14 cellular contexts compared by ENCODE assay signal in the genomic region with DNA sequence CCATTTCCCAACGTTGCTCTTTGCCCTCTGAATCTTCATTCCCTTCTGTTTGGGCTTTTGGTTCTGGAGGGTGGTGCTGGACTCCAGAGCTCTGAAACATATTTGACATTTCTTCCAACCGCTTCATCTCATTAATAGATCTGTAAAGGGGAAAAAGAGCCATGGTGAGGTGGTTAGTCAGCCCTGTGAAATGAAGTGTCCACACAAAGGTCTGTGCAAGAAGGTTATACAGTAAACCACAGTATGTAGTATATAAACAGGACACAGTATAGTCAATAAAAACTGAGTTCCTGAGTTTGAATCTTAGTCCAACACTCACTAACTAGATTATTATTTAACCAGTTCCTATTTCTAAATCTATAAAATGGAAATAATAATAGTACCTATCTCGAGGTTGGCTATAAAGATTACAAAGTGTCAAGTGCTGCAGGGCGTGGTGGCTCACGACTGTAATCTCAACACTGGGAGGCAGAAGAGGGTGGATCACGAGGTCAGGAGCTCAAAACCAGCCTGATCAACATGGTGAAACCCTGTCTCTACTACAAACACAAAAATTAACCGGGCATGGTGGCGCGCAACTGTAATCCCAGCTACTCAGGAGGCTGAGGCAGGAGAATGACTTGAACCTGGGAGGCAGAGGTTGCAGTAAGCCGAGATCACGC. TPM values are rescaled to one million over a fixed set of nuclear protein-coding genes. Genes with fewer than 3 reads are reported as not detected.
A peak's percentile ranks its signal among the peaks of the same experiment; 100 is the strongest.
DNase-seq lines count a peak whose midpoint lies in the region; ATAC-seq, FAIRE-seq and TF ChIP-seq lines count a peak whose summit lies in the region.
"Had no signal": no experiment of that assay in that cellular context is flagged by ENCODE, and none has a peak within 500 bp of the region (broad histone marks: within the 10 kb centered on the region; RNA-seq: fewer than 3 reads in every experiment).

No MANE protein-coding gene starts in this region.

- H3K4me3 ChIP-seq in SJSA1 (no peak overlapping the region), fibroblast of villous mesenchyme (ENCODE audit: low read depth, low read length) (no peak overlapping the region)

- H3K4me1 ChIP-seq in SJSA1 (replicated peaks) = peaks cover 14% of the 10 kb centered on the region
- H3K4me1 ChIP-seq: BE2C had no signal

- ATAC-seq in activated T-cell treated with anti-CD3 and anti-CD28 coated beads, Interleukin-2, amount 50 U/mL, for 72 hours (replicated peaks in 1 of 2) = no peak
- no peak for ATAC-seq in stimulated activated effector memory CD8-positive, alpha-beta T cell treated with anti-CD3 and anti-CD28 coated beads, Interleukin-12 subunit alpha, Interleukin-12 subunit beta, amount 100 ng/mL, for 72 hours
- no peak for ATAC-seq in HG03520 (IDR thresholded peaks at IDR 0.05; ENCODE audit: unreplicated experiment)
- ATAC-seq: Right ventricle myocardium inferior had no signal

- no peak overlapping the region for H3K4me3 Mint-ChIP-seq in activated T-cell treated with anti-CD3 and anti-CD28 coated beads, Interleukin-2, amount 50 U/mL, for 72 hours
- H3K4me3 Mint-ChIP-seq in stimulated activated effector memory CD8-positive, alpha-beta T cell treated with anti-CD3 and anti-CD28 coated beads, Interleukin-12 subunit alpha, Interleukin-12 subunit beta, amount 100 ng/mL, for 72 hours = no peak overlapping the region

- no peaks in the 10 kb centered on the region for H3K9me3 Mint-ChIP-seq in activated T-cell treated with anti-CD3 and anti-CD28 coated beads, Interleukin-2, amount 50 U/mL, for 72 hours
- no peaks in the 10 kb centered on the region for H3K9me3 Mint-ChIP-seq in stimulated activated effector memory CD8-positive, alpha-beta T cell treated with anti-CD3 and anti-CD28 coated beads, Interleukin-12 subunit alpha, Interleukin-12 subunit beta, amount 100 ng/mL, for 72 hours

- no peaks in the 10 kb centered on the region for H3K27me3 Mint-ChIP-seq in activated T-cell treated with anti-CD3 and anti-CD28 coated beads, Interleukin-2, amount 50 U/mL, for 72 hours (ENCODE audit: low read depth)

- H3K4me1 Mint-ChIP-seq in activated T-cell treated with anti-CD3 and anti-CD28 coated beads, Interleukin-2, amount 50 U/mL, for 72 hours (ENCODE audit: low read depth) = peaks cover 37% of the 10 kb centered on the region
- peaks cover 39% of the 10 kb centered on the region for H3K4me1 Mint-ChIP-seq in stimulated activated effector memory CD8-positive, alpha-beta T cell treated with anti-CD3 and anti-CD28 coated beads, Interleukin-12 subunit alpha, Interleukin-12 subunit beta, amount 100 ng/mL, for 72 hours

- DNase-seq in activated T-cell treated with anti-CD3 and anti-CD28 coated beads, Interleukin-2, amount 50 U/mL, for 72 hours = no peak
- DNase-seq in activated T-cell treated with anti-CD3 and anti-CD28 coated beads, Interleukin-2, amount 50 U/mL, for 1 hour = no peak
- peak in 1 of 2 experiments; percentile 28 for DNase-seq in SJSA1 (ENCODE audit: low read depth in 1 of 2, low spot score in 2 of 2)
- DNase-seq in fibroblast of villous mesenchyme (ENCODE audit: low read depth) = peak; percentile 84
- DNase-seq in stimulated activated effector memory CD8-positive, alpha-beta T cell treated with anti-CD3 and anti-CD28 coated beads, Interleukin-12 subunit alpha, Interleukin-12 subunit beta, amount 100 ng/mL, for 72 hours (ENCODE audit: low spot score in 2 of 2) = no peak
- no peak for DNase-seq in NCI-H748 (lab: John Stamatoyannopoulos, UW; ENCODE audit: unreplicated experiment)
- DNase-seq in GM19239 (ENCODE audit: insufficient read length, low spot score) = no peak
- DNase-seq: BE2C, mammary epithelial cell, NCI-H187, NCI-H774 had no signal

- H3K36me3 ChIP-seq in SJSA1 = peaks cover 48% of the 10 kb centered on the region

- H3K27ac Mint-ChIP-seq in activated T-cell treated with anti-CD3 and anti-CD28 coated beads, Interleukin-2, amount 50 U/mL, for 72 hours = peak overlapping the region; percentile 9
- peak overlapping the region; percentile 23 for H3K27ac Mint-ChIP-seq in stimulated activated effector memory CD8-positive, alpha-beta T cell treated with anti-CD3 and anti-CD28 coated beads, Interleukin-12 subunit alpha, Interleukin-12 subunit beta, amount 100 ng/mL, for 72 hours

- H3K27me3 ChIP-seq in SJSA1 (replicated peaks) = no peaks in the 10 kb centered on the region
- H3K27me3 ChIP-seq: BE2C had no signal

- peak overlapping the region; percentile 30; the same call in 1 of the 2 replicates for H3K27ac ChIP-seq in SJSA1

- no peak for FAIRE-seq in GM19239 (lab: Jason Lieb, UNC)
- FAIRE-seq: endothelial cell of umbilical vein had no signal

- H3K9me3 ChIP-seq in SJSA1 (replicated peaks) = no peaks in the 10 kb centered on the region
- H3K9me3 ChIP-seq: BE2C had no signal

- TF ChIP-seq CTCF in fibroblast of villous mesenchyme (IDR thresholded peaks at IDR 0.05; ENCODE audit: insufficient read depth, low read depth, low read length) = no peak

- H3K36me3 Mint-ChIP-seq in activated T-cell treated with anti-CD3 and anti-CD28 coated beads, Interleukin-2, amount 50 U/mL, for 72 hours (ENCODE audit: insufficient read depth in 2 of 2) = peaks cover 15 to 34% of the 10 kb centered on the region in 2 donors
- peaks cover 84% of the 10 kb centered on the region for H3K36me3 Mint-ChIP-seq in stimulated activated effector memory CD8-positive, alpha-beta T cell treated with anti-CD3 and anti-CD28 coated beads, Interleukin-12 subunit alpha, Interleukin-12 subunit beta, amount 100 ng/mL, for 72 hours

RNA-seq across cellular contexts. Expression of a gene that starts 13.1 kb away (rescaled TPM):
- total RNA-seq in activated T-cell treated with anti-CD3 and anti-CD28 coated beads, Interleukin-2, amount 50 U/mL, for 72 hours = 100 to 1,000 TPM; 202 to 225 TPM
- total RNA-seq in SJSA1 (2014; rRNA removed; shearing (Covaris generic)) = 148 and 188 TPM in 2 replicates
- 135 and 209 TPM in 2 replicates for total RNA-seq in fibroblast of villous mesenchyme

RNA-seq across cellular contexts. Expression of a gene that starts 50.3 kb away (rescaled TPM):
- total RNA-seq in activated T-cell treated with anti-CD3 and anti-CD28 coated beads, Interleukin-2, amount 50 U/mL, for 72 hours = 100 to 1,000 TPM; 340 to 388 TPM
- 0.24 TPM in 1 of 2 replicates, not detected in the other for total RNA-seq in SJSA1 (2014; rRNA removed; shearing (Covaris generic))
- total RNA-seq in fibroblast of villous mesenchyme = 0.86 and 2.3 TPM in 2 replicates

RNA-seq across cellular contexts. Expression of a gene that starts 57.2 kb away (rescaled TPM):
- 1 to 10 TPM; 8.1 to 9.1 TPM for total RNA-seq in activated T-cell treated with anti-CD3 and anti-CD28 coated beads, Interleukin-2, amount 50 U/mL, for 72 hours
- not detected in 2 replicates for total RNA-seq in SJSA1 (2014; rRNA removed; shearing (Covaris generic))
- not detected in 2 replicates for total RNA-seq in fibroblast of villous mesenchyme
- total RNA-seq: endothelial cell of umbilical vein, Right ventricle myocardium inferior had no signal

Comparison
In these comparisons a context has a peak if more than half of its experiments do, and no peak if none do; other contexts are left out.
1. RNA of a gene that starts 50.3 kb away (total RNA-seq): 340 to 388 TPM in activated T-cell treated with anti-CD3 and anti-CD28 coated beads, Interleukin-2, amount 50 U/mL, for 72 hours; 0.86 to 2.3 TPM in fibroblast of villous mesenchyme and 0.24 TPM in SJSA1; every median in the first group is over 100 times any median in the second.